In the genomic region with DNA sequence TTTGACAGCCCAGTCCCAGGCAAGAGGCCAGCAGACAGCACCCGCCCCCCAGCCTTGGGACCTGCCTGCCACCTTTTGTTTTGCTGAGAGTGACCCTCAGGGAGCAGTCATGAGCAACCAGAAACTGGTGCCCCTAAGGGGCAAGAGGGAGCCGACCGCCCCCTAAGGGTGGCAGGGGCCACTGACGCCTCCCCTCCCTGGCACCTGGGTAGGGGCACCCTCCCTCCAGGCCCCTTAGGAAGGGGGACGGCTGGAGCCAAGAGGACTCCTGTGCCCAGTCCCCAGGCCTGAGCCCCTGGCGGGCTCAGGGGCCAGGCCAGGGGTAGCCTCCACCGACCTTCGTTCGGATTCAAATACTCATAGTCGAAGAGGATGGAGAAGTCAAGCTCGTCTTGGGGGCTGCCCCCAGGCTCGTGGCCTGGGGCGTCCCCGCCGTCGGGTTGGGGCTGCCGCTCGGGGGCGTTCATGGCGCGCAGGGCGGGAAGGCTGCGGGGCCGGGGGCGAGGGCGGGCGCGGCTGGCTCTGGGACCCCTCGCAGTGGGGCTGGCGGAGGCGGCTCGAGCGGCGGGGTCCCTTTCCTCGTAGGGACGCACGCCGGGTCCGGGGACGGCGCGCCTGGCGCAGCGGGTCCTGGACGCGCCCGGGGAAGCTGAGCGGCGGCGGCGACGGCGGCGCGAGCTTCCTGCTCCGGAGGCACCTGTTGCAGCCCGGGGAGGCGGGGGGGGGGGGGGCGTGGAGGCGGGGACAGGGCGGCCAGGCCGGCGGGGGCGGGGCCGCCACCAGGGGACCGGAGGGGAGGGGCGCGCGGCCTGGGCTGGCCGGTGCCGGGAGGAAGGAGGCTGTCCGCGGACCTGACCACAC, we compare ENCODE assay signal across 8 cellular contexts. TPM values are rescaled to one million over a fixed set of nuclear protein-coding genes. Genes with fewer than 3 reads are reported as not detected.
DNase-seq lines count a peak whose midpoint lies in the region; ATAC-seq and TF ChIP-seq lines count a peak whose summit lies in the region.

A gene (minus strand): TSS at position 687 of the 861 bp plus-strand sequence. CDS start 220 bp downstream, at position 467.

- no peak for DNase-seq in AG04450 (ENCODE audit: low read depth, low spot score)
- DNase-seq in T-helper 22 cell (ENCODE audit: low read depth): peak; percentile 43
- DNase-seq in caudate nucleus (lab: John Stamatoyannopoulos, UW): peak in 6 of 61 donors; percentile 15 to 53 (median 25)
- peak; percentile 38 for DNase-seq in medulla oblongata (ENCODE audit: extremely low spot score)
- peak; percentile 75 to 81 for DNase-seq in stimulated activated naive CD8-positive, alpha-beta T cell treated with anti-CD3 and anti-CD28 coated beads, Interleukin-15, amount 100 ng/mL, for 72 hours
- no peak for DNase-seq in DMS53 (lab: John Stamatoyannopoulos, UW)

- ATAC-seq in GM19025 (IDR thresholded peaks at IDR 0.05; ENCODE audit: low read depth, unreplicated experiment) (peak; percentile 37), HG03460 (IDR thresholded peaks at IDR 0.05; ENCODE audit: unreplicated experiment) (peak; percentile 41)
- ATAC-seq in stimulated activated naive CD8-positive, alpha-beta T cell treated with anti-CD3 and anti-CD28 coated beads, Interleukin-15, amount 100 ng/mL, for 72 hours: peak; percentile 74

- no peak within 1 kb of the TSS for H3K27ac ChIP-seq in AG04450 (ENCODE audit: low read depth, low read length)
- H3K27ac ChIP-seq in caudate nucleus (ENCODE audit: low read depth, low read length): peak within 1 kb of the TSS; percentile 53

- H3K9me3 Mint-ChIP-seq in stimulated activated naive CD8-positive, alpha-beta T cell treated with anti-CD3 and anti-CD28 coated beads, Interleukin-15, amount 100 ng/mL, for 72 hours: peaks cover 0 to 6% of the 10 kb centered on the region in 2 donors

- no peaks in the 10 kb centered on the region for H3K27me3 ChIP-seq in AG04450 (ENCODE audit: control insufficient read depth, insufficient read depth, low read length)

- TF ChIP-seq CTCF in AG04450 (IDR thresholded peaks at IDR 0.05; ENCODE audit: low read depth, low read length): no peak

- peak within 1 kb of the TSS; percentile 96 to 98 for H3K4me3 Mint-ChIP-seq in stimulated activated naive CD8-positive, alpha-beta T cell treated with anti-CD3 and anti-CD28 coated beads, Interleukin-15, amount 100 ng/mL, for 72 hours

- no peaks in the 10 kb centered on the region for H3K27me3 Mint-ChIP-seq in stimulated activated naive CD8-positive, alpha-beta T cell treated with anti-CD3 and anti-CD28 coated beads, Interleukin-15, amount 100 ng/mL, for 72 hours

- POLR2A ChIA-PET in AG04450 (lab: Yijun Ruan, JAX): no interaction called here

- CTCF ChIA-PET in AG04450 (lab: Charles Lee): no interaction called here

- H3K27ac Mint-ChIP-seq in stimulated activated naive CD8-positive, alpha-beta T cell treated with anti-CD3 and anti-CD28 coated beads, Interleukin-15, amount 100 ng/mL, for 72 hours: peak within 1 kb of the TSS; percentile 98 to 99

- H3K9me3 ChIP-seq in AG04450 (ENCODE audit: control insufficient read depth, insufficient read depth, low read length): no peaks in the 10 kb centered on the region; the same call in none of the 2 replicates

- peak within 1 kb of the TSS; percentile 34 for H3K4me3 ChIP-seq in AG04450 (ENCODE audit: low read depth, low read length)

- H3K4me1 Mint-ChIP-seq in stimulated activated naive CD8-positive, alpha-beta T cell treated with anti-CD3 and anti-CD28 coated beads, Interleukin-15, amount 100 ng/mL, for 72 hours: peaks cover 42% of the 10 kb centered on the region

RNA-seq across cellular contexts. Expression of the gene that starts here (rescaled TPM):
- polyA plus RNA-seq in AG04450 (2011; rRNA removed): 0.07 and 0.09 TPM in 2 replicates
- polyA minus RNA-seq in AG04450 (2011; rRNA and poly(A)+ RNA removed): 0.14 and 0.17 TPM in 2 replicates

Comparison
In these comparisons a context has a peak if more than half of its experiments do, and no peak if none do; other contexts are left out.
1. DNase-seq: peak in T-helper 22 cell (single experiment), medulla oblongata (single experiment) and stimulated activated naive CD8-positive, alpha-beta T cell treated with anti-CD3 and anti-CD28 coated beads, Interleukin-15, amount 100 ng/mL, for 72 hours (2 of 2); none in AG04450 (single experiment) and DMS53 (single experiment).
2. Peak in every context shown above with its lines, with median percentiles within 50 percentile points of each other: ATAC-seq.